In genomic region chr5:24367211-24367610, GRCh38 we compare ENCODE assay signal across 8 cellular contexts.
"Had no signal": no experiment of that assay in that cellular context is flagged by ENCODE, and none has a peak within 500 bp of the region (broad histone marks: within the 10 kb centered on the region; RNA-seq: fewer than 3 reads in every experiment).

No MANE protein-coding gene starts in this region.

- H2AFZ ChIP-seq: GM23338 had no signal

- H3K4me3 Mint-ChIP-seq: GM23338, HFFc6 had no signal

- H3K4me1 Mint-ChIP-seq: GM23338, IgD-negative memory B cell had no signal

- H3K9me3 ChIP-seq: HAP-1 had no signal

- H3K9me3 Mint-ChIP-seq: GM23338 had no signal

- H3K4me1 ChIP-seq: HAP-1 had no signal

- H3K27ac Mint-ChIP-seq: GM23338, HFFc6, IgD-negative memory B cell had no signal

- H3K36me3 ChIP-seq: HAP-1 had no signal

- ATAC-seq: GM23338, HCT116, HepG2 had no signal

- H3K36me3 Mint-ChIP-seq: IgD-negative memory B cell had no signal

- H3K4me3 ChIP-seq: GM23338, HAP-1 had no signal

- H3K27ac ChIP-seq: HL-60 had no signal

- H3K4me2 ChIP-seq: GM23338 had no signal

- DNase-seq: H7, HFFc6 had no signal

- H3K27me3 Mint-ChIP-seq: IgD-negative memory B cell had no signal
